ENCODE assay signal across 10 cellular contexts in genomic region chr7:16978358-16979244, GRCh38.
A peak's percentile ranks its signal among the peaks of the same experiment; 100 is the strongest.
DNase-seq lines count a peak whose midpoint lies in the region; ATAC-seq and TF ChIP-seq lines count a peak whose summit lies in the region.
"Had no signal": no experiment of that assay in that cellular context is flagged by ENCODE, and none has a peak within 500 bp of the region (broad histone marks: within the 10 kb centered on the region; RNA-seq: fewer than 3 reads in every experiment).

No MANE protein-coding gene starts in this region.

- no peak for ATAC-seq in HG02588 (IDR thresholded peaks at IDR 0.05; ENCODE audit: unreplicated experiment)
- ATAC-seq in HG03460 (IDR thresholded peaks at IDR 0.05; ENCODE audit: unreplicated experiment) = no peak

- no peak overlapping the region for H3K27ac ChIP-seq in dorsolateral prefrontal cortex

- no peaks in the 10 kb centered on the region for H3K27me3 Mint-ChIP-seq in osteocyte (ENCODE audit: unreplicated experiment)
- H3K27me3 Mint-ChIP-seq in immature natural killer cell (ENCODE audit: low read depth in 3 of 3) = peaks cover 2 to 8% (median 5%) of the 10 kb centered on the region in 3 donors

- intact Hi-C loops in dorsolateral prefrontal cortex (cut with DNase I) = no loop called here

- no peak overlapping the region for H3K4me3 Mint-ChIP-seq in osteocyte (ENCODE audit: unreplicated experiment)
- H3K4me3 Mint-ChIP-seq in immature natural killer cell = no peak overlapping the region
- H3K4me3 Mint-ChIP-seq: activated CD4-positive, alpha-beta memory T cell treated with anti-CD3 and anti-CD28 coated beads for 36 hours had no signal

- TF ChIP-seq CTCF in fibroblast of pulmonary artery (IDR thresholded peaks at IDR 0.05; ENCODE audit: low read length, missing control alignments) (no peak), osteocyte (IDR thresholded peaks at IDR 0.05) (no peak), dorsolateral prefrontal cortex (IDR thresholded peaks at IDR 0.05 in 54 of 56, conservative IDR thresholded peaks at IDR 0.05 in 2 of 56; ENCODE audit: low read depth in 1 of 56, partially characterized antibody in 56 of 56) (no peak)

- peak overlapping the region; percentile 68 for H3K27ac Mint-ChIP-seq in osteocyte (ENCODE audit: unreplicated experiment)
- no peak overlapping the region for H3K27ac Mint-ChIP-seq in immature natural killer cell
- H3K27ac Mint-ChIP-seq: activated CD4-positive, alpha-beta memory T cell treated with anti-CD3 and anti-CD28 coated beads for 36 hours had no signal

- H3K4me3 ChIP-seq in fibroblast of pulmonary artery (replicated peaks; ENCODE audit: low read depth, low read length) (no peak overlapping the region), dorsolateral prefrontal cortex (no peak overlapping the region)

- DNase-seq in EH (ENCODE audit: low read depth) (peak; percentile 86), RPMI7951 (ENCODE audit: low read depth) (peak; percentile 63), fibroblast of pulmonary artery (ENCODE audit: low read depth) (peak; percentile 55), osteocyte (ENCODE audit: extremely low spot score, unreplicated experiment) (no peak), dorsolateral prefrontal cortex (no peak), immature natural killer cell (no peak)
- DNase-seq: activated CD4-positive, alpha-beta memory T cell treated with anti-CD3 and anti-CD28 coated beads for 36 hours; NCI-H2081 had no signal

- H3K27me3 ChIP-seq in dorsolateral prefrontal cortex = peaks cover 0 to 6% (median 0%) of the 10 kb centered on the region in 45 donors

- H3K36me3 Mint-ChIP-seq in osteocyte (ENCODE audit: unreplicated experiment) (no peaks in the 10 kb centered on the region), immature natural killer cell (no peaks in the 10 kb centered on the region)
- H3K36me3 Mint-ChIP-seq: activated CD4-positive, alpha-beta memory T cell treated with anti-CD3 and anti-CD28 coated beads for 36 hours had no signal

- no peaks in the 10 kb centered on the region for H3K9me3 Mint-ChIP-seq in osteocyte (ENCODE audit: unreplicated experiment)
- no peaks in the 10 kb centered on the region for H3K9me3 Mint-ChIP-seq in immature natural killer cell
- H3K9me3 Mint-ChIP-seq: activated CD4-positive, alpha-beta memory T cell treated with anti-CD3 and anti-CD28 coated beads for 36 hours had no signal

- H3K4me1 Mint-ChIP-seq in osteocyte (ENCODE audit: unreplicated experiment) (peaks cover 45% of the 10 kb centered on the region), immature natural killer cell (peaks cover 2 to 6% of the 10 kb centered on the region in 2 donors)

Comparison
In these comparisons a context has a peak if more than half of its experiments do, and no peak if none do; other contexts are left out.
1. DNase-seq: peak in EH (single experiment), RPMI7951 (single experiment) and fibroblast of pulmonary artery (single experiment); none in osteocyte (single experiment), dorsolateral prefrontal cortex (0 of 10) and immature natural killer cell (0 of 3).